ENCODE assay signal across 8 cellular contexts in the genomic region with DNA sequence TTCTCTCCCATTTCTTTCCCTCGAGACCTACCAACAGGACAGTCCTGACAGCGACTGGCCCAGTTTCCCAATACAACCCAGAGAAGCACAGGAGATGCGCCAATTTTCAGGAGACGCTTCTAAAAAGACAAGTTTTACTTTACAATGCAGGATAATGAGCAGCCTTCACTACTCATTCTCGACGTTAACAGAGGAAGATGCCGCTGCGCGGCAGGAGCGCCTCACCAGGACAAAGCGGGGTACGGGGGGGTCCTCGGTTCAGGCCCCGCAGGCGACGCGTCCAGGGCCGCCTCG. TPM values are rescaled to one million over a fixed set of nuclear protein-coding genes. Genes with fewer than 3 reads are reported as not detected.
DNase-seq lines count a peak whose midpoint lies in the region; ATAC-seq and TF ChIP-seq lines count a peak whose summit lies in the region.

No MANE protein-coding gene starts in this region.

- ATAC-seq in GM18873 (IDR thresholded peaks at IDR 0.05; ENCODE audit: low FRiP score, unreplicated experiment) (peak; percentile 6), HG03135 (IDR thresholded peaks at IDR 0.05; ENCODE audit: unreplicated experiment) (peak; percentile 19)
- peak; percentile 30 for ATAC-seq in activated CD8-positive, alpha-beta T cell treated with anti-CD3 and anti-CD28 coated beads, Interleukin-2, amount 10 ng/mL, durations not matched to agents 7 days and 5 days

- no peaks in the 10 kb centered on the region for H3K9me3 ChIP-seq in left ventricle myocardium inferior (replicated peaks)
- H3K9me3 ChIP-seq in skeletal muscle satellite cell (replicated peaks; ENCODE audit: low read length): no peaks in the 10 kb centered on the region

- peak overlapping the region; percentile 89 for H3K4me3 Mint-ChIP-seq in activated CD8-positive, alpha-beta T cell treated with anti-CD3 and anti-CD28 coated beads, Interleukin-2, amount 10 ng/mL, durations not matched to agents 7 days and 5 days

- intact Hi-C loops in left ventricle myocardium inferior (cut with micrococcal nuclease): no loop called here

- no peaks in the 10 kb centered on the region for H3K9me3 Mint-ChIP-seq in activated CD8-positive, alpha-beta T cell treated with anti-CD3 and anti-CD28 coated beads, Interleukin-2, amount 10 ng/mL, durations not matched to agents 7 days and 5 days (ENCODE audit: insufficient read depth)

- H3K36me3 ChIP-seq in left ventricle myocardium inferior (no peaks in the 10 kb centered on the region), skeletal muscle satellite cell (ENCODE audit: insufficient read depth, low read length) (no peaks in the 10 kb centered on the region)

- H3K27ac ChIP-seq in left ventricle myocardium inferior (replicated peaks): peak overlapping the region; percentile 79

- H3K4me1 Mint-ChIP-seq in activated CD8-positive, alpha-beta T cell treated with anti-CD3 and anti-CD28 coated beads, Interleukin-2, amount 10 ng/mL, durations not matched to agents 7 days and 5 days (ENCODE audit: low read depth): peaks cover 11% of the 10 kb centered on the region

- H3K4me3 ChIP-seq in AG10803 (ENCODE audit: low read length) (peak overlapping the region; percentile 67), left ventricle myocardium inferior (peak overlapping the region; percentile 82), skeletal muscle satellite cell (ENCODE audit: low read length) (peak overlapping the region; percentile 84)

- peak overlapping the region; percentile 77 for H3K4me2 ChIP-seq in skeletal muscle satellite cell (ENCODE audit: low read length)

- H3K36me3 Mint-ChIP-seq in activated CD8-positive, alpha-beta T cell treated with anti-CD3 and anti-CD28 coated beads, Interleukin-2, amount 10 ng/mL, durations not matched to agents 7 days and 5 days (ENCODE audit: low read depth): peaks cover 7% of the 10 kb centered on the region

- H3K4me1 ChIP-seq in left ventricle myocardium inferior (peaks cover 25% of the 10 kb centered on the region), skeletal muscle satellite cell (ENCODE audit: control insufficient read depth, insufficient read depth, low read length) (peaks cover 5% of the 10 kb centered on the region)

- POLR2A ChIA-PET in activated CD8-positive, alpha-beta T cell treated with anti-CD3 and anti-CD28 coated beads, Interleukin-2, amount 10 ng/mL, durations not matched to agents 7 days and 5 days (lab: Charles Lee): no interaction called here

- no peaks in the 10 kb centered on the region for H3K27me3 Mint-ChIP-seq in activated CD8-positive, alpha-beta T cell treated with anti-CD3 and anti-CD28 coated beads, Interleukin-2, amount 10 ng/mL, durations not matched to agents 7 days and 5 days (ENCODE audit: low read depth)

- no peak for TF ChIP-seq CTCF in AG10803 (conservative IDR thresholded peaks at IDR 0.05; ENCODE audit: low read length)
- TF ChIP-seq CTCF in left ventricle myocardium inferior (IDR thresholded peaks at IDR 0.05; ENCODE audit: borderline replicate concordance): no peak

- DNase-seq in AG10803 (ENCODE audit: low read depth) (peak; percentile 1), left ventricle myocardium inferior (no peak), NOMO-1 treated with dmso at 0.1 percent for 144 hours (lab: John Stamatoyannopoulos, UW; ENCODE audit: unreplicated experiment) (no peak)
- DNase-seq in activated CD8-positive, alpha-beta T cell treated with anti-CD3 and anti-CD28 coated beads, Interleukin-2, amount 10 ng/mL, durations not matched to agents 7 days and 5 days: no peak
- DNase-seq in stimulated activated naive CD4-positive, alpha-beta T cell treated with Interleukin-2 at 50 U/mL for 16 hours (lab: John Stamatoyannopoulos, UW): no peak

- H3K9ac ChIP-seq in skeletal muscle satellite cell (ENCODE audit: low read depth, low read length): peak overlapping the region; percentile 80

- H3K27me3 ChIP-seq in left ventricle myocardium inferior (ENCODE audit: low read depth) (no peaks in the 10 kb centered on the region), skeletal muscle satellite cell (ENCODE audit: control insufficient read depth, insufficient read depth, low read length) (no peaks in the 10 kb centered on the region)

- CTCF ChIA-PET in activated CD8-positive, alpha-beta T cell treated with anti-CD3 and anti-CD28 coated beads, Interleukin-2, amount 10 ng/mL, durations not matched to agents 7 days and 5 days (lab: Charles Lee): no interaction called here

- peak overlapping the region; percentile 70 for H3K27ac Mint-ChIP-seq in activated CD8-positive, alpha-beta T cell treated with anti-CD3 and anti-CD28 coated beads, Interleukin-2, amount 10 ng/mL, durations not matched to agents 7 days and 5 days

RNA-seq across cellular contexts. Expression of a gene that starts 0.7 kb away (rescaled TPM):
- 1 to 10 TPM; 5.1 to 6.7 TPM for total RNA-seq in activated CD8-positive, alpha-beta T cell treated with anti-CD3 and anti-CD28 coated beads, Interleukin-2, amount 10 ng/mL, durations not matched to agents 7 days and 5 days
- 7.7 TPM for total RNA-seq in left ventricle myocardium inferior
- total RNA-seq in skeletal muscle satellite cell (2012; rRNA removed): 2.2 and 3.3 TPM in 2 replicates
